12 cellular contexts compared by ENCODE assay signal in genomic region chr7:107208046-107208458, GRCh38. TPM values are rescaled to one million over a fixed set of nuclear protein-coding genes. Genes with fewer than 3 reads are reported as not detected.
DNase-seq lines count a peak whose midpoint lies in the region; ATAC-seq, FAIRE-seq and TF ChIP-seq lines count a peak whose summit lies in the region.
"Had no signal": no experiment of that assay in that cellular context is flagged by ENCODE, and none has a peak within 500 bp of the region (broad histone marks: within the 10 kb centered on the region; RNA-seq: fewer than 3 reads in every experiment).

No MANE protein-coding gene starts in this region.

- TF ChIP-seq EP300 in SK-N-SH (IDR thresholded peaks at IDR 0.05; ENCODE audit: borderline replicate concordance in 1 of 2, low read depth in 1 of 2, low read length in 1 of 2) = no peak

- TF ChIP-seq CTCF in SK-N-SH (IDR thresholded peaks at IDR 0.05) = no peak
- TF ChIP-seq CTCF in choroid plexus epithelial cell (conservative IDR thresholded peaks at IDR 0.05; ENCODE audit: low read depth, low read length) = no peak

- H3K36me3 ChIP-seq in SK-N-SH (replicated peaks in 1 of 2; ENCODE audit: control insufficient read depth in 1 of 2, insufficient read depth in 2 of 2, low read length in 1 of 2) = peaks cover 28 to 64% of the 10 kb centered on the region in 2 experiments

- H3K9ac ChIP-seq in SK-N-SH = no peak overlapping the region

- H3K4me3 ChIP-seq in SK-N-SH (ENCODE audit: low read depth in 2 of 2, low read length in 1 of 2) (no peak overlapping the region), choroid plexus epithelial cell (ENCODE audit: low read depth, low read length) (no peak overlapping the region)

- H3K27me3 ChIP-seq in SK-N-SH (ENCODE audit: insufficient read depth) (no peaks in the 10 kb centered on the region), layer of hippocampus (ENCODE audit: control insufficient read depth, insufficient read depth, low read length) (no peaks in the 10 kb centered on the region)

- ATAC-seq in SK-N-SH treated with all-trans-retinoic acid at 6 μM for 48 hours = no peak
- ATAC-seq in GM19328 (IDR thresholded peaks at IDR 0.05; ENCODE audit: unreplicated experiment) = no peak
- ATAC-seq: naive thymus-derived CD8-positive, alpha-beta T cell had no signal

- CTCF ChIA-PET in SK-N-SH (lab: Yijun Ruan, JAX) = interaction anchor here (0.8 to 2.6 kb wide), 7 partner anchors 9 to 1031 kb away, joined by 3 to 10 read pairs (median 4); no protein-coding TSS in a partner anchor

- H4K20me1 ChIP-seq in SK-N-SH (ENCODE audit: insufficient read depth) = no peaks in the 10 kb centered on the region

- no peak overlapping the region for H3K4me2 ChIP-seq in SK-N-SH

- DNase-seq in SK-N-SH = no peak
- DNase-seq in choroid plexus epithelial cell (ENCODE audit: low read depth) = peak; percentile 84
- no peak for DNase-seq in NCI-H128 (lab: John Stamatoyannopoulos, UW; ENCODE audit: unreplicated experiment)
- DNase-seq in frontal cortex (ENCODE audit: low spot score in 2 of 2) = no peak
- DNase-seq: 8988T; dermis blood vessel endothelial cell; DND-41; naive thymus-derived CD8-positive, alpha-beta T cell had no signal

- no peaks in the 10 kb centered on the region for H3F3A ChIP-seq in SK-N-SH (replicated peaks; ENCODE audit: insufficient read depth)

- FAIRE-seq in frontal cortex (lab: Jason Lieb, UNC) = no peak

- H3K9me2 ChIP-seq in SK-N-SH = no peaks in the 10 kb centered on the region

- no peaks in the 10 kb centered on the region for H3K9me3 ChIP-seq in SK-N-SH

- TF ChIP-seq RAD21 in SK-N-SH (IDR thresholded peaks at IDR 0.05; ENCODE audit: low read length) = no peak

- H3K4me1 ChIP-seq in SK-N-SH (ENCODE audit: control insufficient read depth in 1 of 2, insufficient read depth in 2 of 2, low read depth in 1 of 2, low read length in 1 of 2) = peaks cover 0 to 14% of the 10 kb centered on the region in 2 experiments; a peak in 2 of 4 replicates

- no peaks in the 10 kb centered on the region for H3K79me2 ChIP-seq in SK-N-SH (ENCODE audit: insufficient read depth)

- no peak overlapping the region for H2AFZ ChIP-seq in SK-N-SH (ENCODE audit: low read depth)

- POLR2A ChIA-PET in SK-N-SH (lab: Yijun Ruan, JAX) = no interaction called here

- H3K27ac ChIP-seq in SK-N-SH (ENCODE audit: low read depth in 2 of 2, low read length in 1 of 2) (peak overlapping the region; percentile 6 to 44; a peak in 3 of 4 replicates), layer of hippocampus (ENCODE audit: low read depth, low read length) (peak overlapping the region; percentile 49), temporal lobe (ENCODE audit: low read depth, low read length) (peak overlapping the region; percentile 84)

- 94% methylated on average over 1 of the region's 1 CpG for WGBS in SK-N-SH (ENCODE audit: low lambda C conversion rate)

TF ChIP-seq in SK-N-SH, 30 proteins besides CTCF, POLR2A, EP300 and RAD21:
- no peak for TF ChIP-seq SIN3A (IDR thresholded peaks at IDR 0.05; ENCODE audit: borderline replicate concordance, low read depth, low read length)
- no peak for TF ChIP-seq MEF2A (IDR thresholded peaks at IDR 0.05; ENCODE audit: borderline replicate concordance, low read depth)
- TF ChIP-seq FOXM1 (IDR thresholded peaks at IDR 0.05; ENCODE audit: low read depth) = no peak
- TF ChIP-seq RCOR1 (IDR thresholded peaks at IDR 0.05; ENCODE audit: low read length) = no peak
- TF ChIP-seq SMC3 (IDR thresholded peaks at IDR 0.05; ENCODE audit: low read depth, low read length) = no peak
- TF ChIP-seq MXI1 (IDR thresholded peaks at IDR 0.05; ENCODE audit: low read depth, low read length) = no peak
- no peak for TF ChIP-seq JUND (IDR thresholded peaks at IDR 0.05)
- TF ChIP-seq ZBTB33 (IDR thresholded peaks at IDR 0.05; ENCODE audit: borderline replicate concordance, low read depth) = no peak

TF ChIP-seq in SK-N-SH treated with all-trans-retinoic acid at 6 μM for 48 hours, 23 proteins besides CTCF, POLR2A, EP300 and RAD21:
- no peak for TF ChIP-seq TOX (CRISPR knock-in tag; IDR thresholded peaks at IDR 0.05; ENCODE audit: borderline replicate concordance)

RNA-seq across cellular contexts. Expression of gene HBP1, which starts 39.2 kb away (rescaled TPM):
- polyA plus RNA-seq in SK-N-SH (2012; rRNA removed) = 27.2 and 36.8 TPM in 2 replicates
- polyA plus RNA-seq in SK-N-SH (2012; cell fraction: cytosol; rRNA removed) = 36.1 and 38.5 TPM in 2 replicates
- polyA plus RNA-seq in SK-N-SH (2012; cell fraction: nucleus; rRNA removed) = 25.1 and 58.0 TPM in 2 replicates
- 46.7 TPM for total RNA-seq in temporal lobe
- 55.0 TPM for total RNA-seq in frontal cortex

Comparison
In these comparisons a context has a peak if more than half of its experiments do, and no peak if none do; other contexts are left out.
1. H3K27ac ChIP-seq: peak in every context shown above with its lines; median percentile 84 in temporal lobe; 49 in layer of hippocampus; 25 in SK-N-SH.